In the genomic region with DNA sequence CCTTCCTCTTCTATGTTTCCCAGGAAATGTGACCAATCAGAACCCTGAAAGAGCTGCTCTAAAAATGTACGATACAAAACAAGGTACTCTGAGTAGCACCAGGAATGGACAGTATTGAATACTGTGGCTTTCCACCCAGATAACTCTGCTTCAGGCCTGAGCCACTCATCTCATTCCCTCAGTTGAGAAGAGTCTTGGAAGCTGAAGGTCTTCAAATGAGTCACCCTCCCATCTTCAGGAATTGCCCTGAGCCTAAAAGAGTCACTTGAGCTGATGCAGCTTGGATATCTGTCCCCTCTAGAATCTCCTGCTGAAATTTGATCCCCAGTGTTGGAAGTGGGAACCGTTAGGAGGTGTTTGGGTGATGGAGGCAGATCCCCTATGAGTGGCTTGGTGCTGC, we compare ENCODE assay signal across 26 cellular contexts.
"Had no signal": no experiment of that assay in that cellular context is flagged by ENCODE, and none has a peak within 500 bp of the region (broad histone marks: within the 10 kb centered on the region; RNA-seq: fewer than 3 reads in every experiment).

No MANE protein-coding gene starts in this region.

- H2AFZ ChIP-seq: hepatocyte, neural progenitor cell had no signal

- H3K79me2 ChIP-seq: hepatocyte had no signal

- H3K9ac ChIP-seq: neural progenitor cell had no signal

- H3K4me3 ChIP-seq: coronary artery, esophagus squamous epithelium, gastrocnemius medialis, heart left ventricle, hepatocyte, lung, mucosa of descending colon, neural progenitor cell, prostate gland, right atrium auricular region, sigmoid colon, testis, tibial artery had no signal

- H3K9me3 ChIP-seq: esophagus squamous epithelium, gastrocnemius medialis, heart left ventricle, mucosa of descending colon, prostate gland, right atrium auricular region, sigmoid colon, testis, tibial artery had no signal

- ATAC-seq: effector memory CD8-positive, alpha-beta T cell; gastrocnemius medialis; heart left ventricle; left lobe of liver; mucosa of descending colon; stimulated activated memory B cell treated with anti-CD40 and anti-IgM and Interleukin-4, amounts not matched to agents 10 μg/mL and 1 μg/mL and 100 μg/mL, for 72 hours; stimulated activated naive CD8-positive, alpha-beta T cell treated with anti-CD3 and anti-CD28 coated beads, Interleukin-15, Interleukin-2, amounts not matched to agents 100 U/mL and 50 U/mL, for 24 hours had no signal

- H3K27me3 ChIP-seq: esophagus squamous epithelium, gastrocnemius medialis, heart left ventricle, hepatocyte, neural progenitor cell, right atrium auricular region, sigmoid colon, testis, tibial artery had no signal

- H3K36me3 ChIP-seq: esophagus squamous epithelium, gastrocnemius medialis, heart left ventricle, neural progenitor cell, prostate gland, right atrium auricular region, sigmoid colon, tibial artery had no signal

- H3K4me1 ChIP-seq: esophagus squamous epithelium, gastrocnemius medialis, heart left ventricle, neural progenitor cell, prostate gland, right atrium auricular region, sigmoid colon, testis, tibial artery had no signal

- H3K4me2 ChIP-seq: hepatocyte, neural progenitor cell had no signal

- H3K27ac ChIP-seq: coronary artery, esophagus squamous epithelium, gastrocnemius medialis, heart left ventricle, hepatocyte, neural progenitor cell, prostate gland, right atrium auricular region, sigmoid colon, testis, tibial artery had no signal

- DNase-seq: dermis blood vessel endothelial cell; effector memory CD8-positive, alpha-beta T cell; erythroblast; esophagus squamous epithelium; gastrocnemius medialis; heart left ventricle; kidney; mesenchymal stem cell; mucosa of descending colon; naive B cell; nucleus accumbens; sigmoid colon; stimulated activated CD4-positive, alpha-beta T cell treated with anti-CD3 and anti-CD28 coated beads, Interleukin-2, amount 100 ng/mL, for 24 hours; stimulated activated CD4-positive, alpha-beta T cell treated with anti-CD3 and anti-CD28 coated beads, Interleukin-4, amount 100 ng/mL, for 24 hours; stimulated activated naive CD8-positive, alpha-beta T cell treated with anti-CD3 and anti-CD28 coated beads, Interleukin-15, Interleukin-2, amounts not matched to agents 100 U/mL and 50 U/mL, for 24 hours; substantia nigra; testis; tibial artery had no signal
